22 cellular contexts compared by ENCODE assay signal in the genomic region with DNA sequence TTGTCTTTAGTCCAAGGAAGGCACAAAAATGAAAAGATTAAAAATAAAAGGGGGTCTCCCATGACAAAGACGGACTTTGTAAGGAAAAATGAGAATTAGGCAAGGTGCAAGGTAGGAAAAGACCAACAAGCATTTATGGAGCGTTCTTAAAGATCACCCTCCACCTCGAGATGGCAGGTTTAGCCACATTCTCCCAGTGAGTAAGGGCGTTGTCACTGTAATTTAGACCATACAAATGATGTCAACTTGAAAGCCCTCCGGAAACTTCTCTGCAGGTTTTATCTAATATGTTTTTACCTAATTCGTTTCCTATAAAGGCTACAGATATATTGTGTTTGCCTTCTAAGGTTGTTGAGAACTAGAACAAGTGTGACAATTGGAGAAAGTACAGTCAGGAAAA.
DNase-seq lines count a peak whose midpoint lies in the region; ATAC-seq, FAIRE-seq and TF ChIP-seq lines count a peak whose summit lies in the region.
"Had no signal": no experiment of that assay in that cellular context is flagged by ENCODE, and none has a peak within 500 bp of the region (broad histone marks: within the 10 kb centered on the region; RNA-seq: fewer than 3 reads in every experiment).

No MANE protein-coding gene starts in this region.

- H3K36me3 ChIP-seq in HEK293 (ENCODE audit: control insufficient read depth in 2 of 2, insufficient read depth in 1 of 2, low read length in 2 of 2): no peaks in the 10 kb centered on the region
- no peaks in the 10 kb centered on the region for H3K36me3 ChIP-seq in small intestine (ENCODE audit: control insufficient read depth in 2 of 2, insufficient read depth in 2 of 2, low read length in 2 of 2)
- no peaks in the 10 kb centered on the region for H3K36me3 ChIP-seq in vagina

- peaks cover 7% of the 10 kb centered on the region for H3K4me1 Mint-ChIP-seq in endothelial cell (ENCODE audit: unreplicated experiment)
- H3K4me1 Mint-ChIP-seq: CD4-positive, alpha-beta memory T cell had no signal

- no peaks in the 10 kb centered on the region for H3K9me3 Mint-ChIP-seq in endothelial cell (ENCODE audit: unreplicated experiment)
- H3K9me3 Mint-ChIP-seq: CD4-positive, alpha-beta memory T cell; H9 had no signal

- no peak for FAIRE-seq in small intestine (lab: Jason Lieb, UNC)
- FAIRE-seq: A549, GM19239, H1, HTR-8/SVneo, K562 had no signal

- no peak for DNase-seq in endothelial cell (ENCODE audit: low spot score)
- no peak for DNase-seq in left colon
- peak; percentile 46 for DNase-seq in small intestine
- no peak for DNase-seq in vagina (ENCODE audit: extremely low spot score in 2 of 2)
- DNase-seq: AML-193; CD4-positive, alpha-beta memory T cell; DMS153; DMS79; GDM1; H9; IMR-90 had no signal

- H3K9me3 ChIP-seq in HEK293 (ENCODE audit: control insufficient read depth, insufficient read depth, low read depth, low read length): no peaks in the 10 kb centered on the region
- no peaks in the 10 kb centered on the region for H3K9me3 ChIP-seq in small intestine (ENCODE audit: control insufficient read depth, low read depth)
- no peaks in the 10 kb centered on the region for H3K9me3 ChIP-seq in vagina
- H3K9me3 ChIP-seq: A549 had no signal

- H3K36me3 Mint-ChIP-seq in endothelial cell (ENCODE audit: low read depth, unreplicated experiment): no peaks in the 10 kb centered on the region
- H3K36me3 Mint-ChIP-seq: CD4-positive, alpha-beta memory T cell had no signal

- H3K27me3 ChIP-seq in small intestine (ENCODE audit: control insufficient read depth in 2 of 2, insufficient read depth in 2 of 2, low read length in 2 of 2) (no peaks in the 10 kb centered on the region), vagina (no peaks in the 10 kb centered on the region)

- 8 to 66% (median 39%) methylated on average over 6 of the region's 6 CpGs for WGBS in small intestine, 3 donors

- H3K27me3 Mint-ChIP-seq in endothelial cell (ENCODE audit: unreplicated experiment): peaks cover 1% of the 10 kb centered on the region

- no peak overlapping the region for H3K4me3 Mint-ChIP-seq in endothelial cell (ENCODE audit: unreplicated experiment)
- H3K4me3 Mint-ChIP-seq: CD4-positive, alpha-beta memory T cell; H9 had no signal

- CTCF ChIA-PET in HEK293 (lab: Yijun Ruan, JAX): interaction anchor here (0.7 kb wide), 1 partner anchor 65 kb away, joined by 4 read pairs; no protein-coding TSS in a partner anchor

- ATAC-seq in left colon (peak; percentile 55), HG02938 (IDR thresholded peaks at IDR 0.05; ENCODE audit: unreplicated experiment) (no peak), HG02840 (IDR thresholded peaks at IDR 0.05; ENCODE audit: low FRiP score, unreplicated experiment) (no peak), GM18520 (IDR thresholded peaks at IDR 0.05; ENCODE audit: unreplicated experiment) (no peak)
- ATAC-seq: A549, K562 had no signal

- no peak overlapping the region for H3K4me3 ChIP-seq in HEK293 (ENCODE audit: low read depth, low read length)
- no peak overlapping the region for H3K4me3 ChIP-seq in small intestine (ENCODE audit: low read depth in 1 of 2, low read length in 2 of 2)
- H3K4me3 ChIP-seq in vagina: no peak overlapping the region
- H3K4me3 ChIP-seq: A549, K562 had no signal

- H3K27ac ChIP-seq in HEK293 (ENCODE audit: extremely low read depth, low read depth, low read length) (no peak overlapping the region), small intestine (ENCODE audit: low read depth in 1 of 2, low read length in 1 of 2) (no peak overlapping the region), vagina (no peak overlapping the region)
- H3K27ac ChIP-seq: 22Rv1, A549, C4-2B had no signal

- H3K27ac Mint-ChIP-seq in endothelial cell (ENCODE audit: unreplicated experiment): peak overlapping the region; percentile 14
- H3K27ac Mint-ChIP-seq: CD4-positive, alpha-beta memory T cell; H9 had no signal

- TF ChIP-seq CTCF in HEK293 (tag by site-specific recombination; IDR thresholded peaks at IDR 0.05) (no peak), endothelial cell (IDR thresholded peaks at IDR 0.05; ENCODE audit: unreplicated experiment) (no peak), vagina (IDR thresholded peaks at IDR 0.05) (no peak)

- TF ChIP-seq POLR2A in vagina (IDR thresholded peaks at IDR 0.05): no peak

- no peaks in the 10 kb centered on the region for H3K4me1 ChIP-seq in HEK293 (ENCODE audit: control insufficient read depth, insufficient read depth, low read length)
- no peaks in the 10 kb centered on the region for H3K4me1 ChIP-seq in small intestine (ENCODE audit: control insufficient read depth in 2 of 2, insufficient read depth in 1 of 2, low read depth in 1 of 2, low read length in 1 of 2)
- H3K4me1 ChIP-seq in vagina: peaks cover 13% of the 10 kb centered on the region
- H3K4me1 ChIP-seq: A549 had no signal

- POLR2A ChIA-PET in HEK293 (lab: Yijun Ruan, JAX): no interaction called here

- intact Hi-C loops in left colon (cut with DNase I, micrococcal nuclease): no loop called here
- intact Hi-C loops in vagina (cut with DNase I): no loop called here

TF ChIP-seq in HEK293, 187 proteins besides CTCF, POLR2A, EP300 and RAD21:
- TF ChIP-seq, protein P1, sequence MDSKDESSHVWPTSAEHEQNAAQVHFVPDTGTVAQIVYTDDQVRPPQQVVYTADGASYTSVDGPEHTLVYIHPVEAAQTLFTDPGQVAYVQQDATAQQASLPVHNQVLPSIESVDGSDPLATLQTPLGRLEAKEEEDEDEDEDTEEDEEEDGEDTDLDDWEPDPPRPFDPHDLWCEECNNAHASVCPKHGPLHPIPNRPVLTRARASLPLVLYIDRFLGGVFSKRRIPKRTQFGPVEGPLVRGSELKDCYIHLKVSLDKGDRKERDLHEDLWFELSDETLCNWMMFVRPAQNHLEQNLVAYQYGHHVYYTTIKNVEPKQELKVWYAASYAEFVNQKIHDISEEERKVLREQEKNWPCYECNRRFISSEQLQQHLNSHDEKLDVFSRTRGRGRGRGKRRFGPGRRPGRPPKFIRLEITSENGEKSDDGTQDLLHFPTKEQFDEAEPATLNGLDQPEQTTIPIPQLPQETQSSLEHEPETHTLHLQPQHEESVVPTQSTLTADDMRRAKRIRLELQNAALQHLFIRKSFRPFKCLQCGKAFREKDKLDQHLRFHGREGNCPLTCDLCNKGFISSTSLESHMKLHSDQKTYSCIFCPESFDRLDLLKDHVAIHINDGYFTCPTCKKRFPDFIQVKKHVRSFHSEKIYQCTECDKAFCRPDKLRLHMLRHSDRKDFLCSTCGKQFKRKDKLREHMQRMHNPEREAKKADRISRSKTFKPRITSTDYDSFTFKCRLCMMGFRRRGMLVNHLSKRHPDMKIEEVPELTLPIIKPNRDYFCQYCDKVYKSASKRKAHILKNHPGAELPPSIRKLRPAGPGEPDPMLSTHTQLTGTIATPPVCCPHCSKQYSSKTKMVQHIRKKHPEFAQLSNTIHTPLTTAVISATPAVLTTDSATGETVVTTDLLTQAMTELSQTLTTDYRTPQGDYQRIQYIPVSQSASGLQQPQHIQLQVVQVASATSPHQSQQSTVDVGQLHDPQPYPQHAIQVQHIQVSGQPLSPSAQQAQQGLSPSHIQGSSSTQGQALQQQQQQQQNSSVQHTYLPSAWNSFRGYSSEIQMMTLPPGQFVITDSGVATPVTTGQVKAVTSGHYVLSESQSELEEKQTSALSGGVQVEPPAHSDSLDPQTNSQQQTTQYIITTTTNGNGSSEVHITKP (tag by site-specific recombination; IDR thresholded peaks at IDR 0.05): 0 out of 2 replicates have a peak, but pooled peaks have one; percentile 26
- TF ChIP-seq, protein P2, sequence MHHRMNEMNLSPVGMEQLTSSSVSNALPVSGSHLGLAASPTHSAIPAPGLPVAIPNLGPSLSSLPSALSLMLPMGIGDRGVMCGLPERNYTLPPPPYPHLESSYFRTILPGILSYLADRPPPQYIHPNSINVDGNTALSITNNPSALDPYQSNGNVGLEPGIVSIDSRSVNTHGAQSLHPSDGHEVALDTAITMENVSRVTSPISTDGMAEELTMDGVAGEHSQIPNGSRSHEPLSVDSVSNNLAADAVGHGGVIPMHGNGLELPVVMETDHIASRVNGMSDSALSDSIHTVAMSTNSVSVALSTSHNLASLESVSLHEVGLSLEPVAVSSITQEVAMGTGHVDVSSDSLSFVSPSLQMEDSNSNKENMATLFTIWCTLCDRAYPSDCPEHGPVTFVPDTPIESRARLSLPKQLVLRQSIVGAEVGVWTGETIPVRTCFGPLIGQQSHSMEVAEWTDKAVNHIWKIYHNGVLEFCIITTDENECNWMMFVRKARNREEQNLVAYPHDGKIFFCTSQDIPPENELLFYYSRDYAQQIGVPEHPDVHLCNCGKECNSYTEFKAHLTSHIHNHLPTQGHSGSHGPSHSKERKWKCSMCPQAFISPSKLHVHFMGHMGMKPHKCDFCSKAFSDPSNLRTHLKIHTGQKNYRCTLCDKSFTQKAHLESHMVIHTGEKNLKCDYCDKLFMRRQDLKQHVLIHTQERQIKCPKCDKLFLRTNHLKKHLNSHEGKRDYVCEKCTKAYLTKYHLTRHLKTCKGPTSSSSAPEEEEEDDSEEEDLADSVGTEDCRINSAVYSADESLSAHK (tag by site-specific recombination; IDR thresholded peaks at IDR 0.05): no peak
TF ChIP-seq in HEK293: peak in this region for 1.
